Comparison of ENCODE assay signal across 13 cellular contexts in genomic region chr3:57971975-57972374, GRCh38. TPM values are rescaled to one million over a fixed set of nuclear protein-coding genes. Genes with fewer than 3 reads are reported as not detected.
DNase-seq lines count a peak whose midpoint lies in the region; ATAC-seq and TF ChIP-seq lines count a peak whose summit lies in the region.
"Had no signal": no experiment of that assay in that cellular context is flagged by ENCODE, and none has a peak within 500 bp of the region (broad histone marks: within the 10 kb centered on the region; RNA-seq: fewer than 3 reads in every experiment).

No MANE protein-coding gene starts in this region.

- H3K27me3 ChIP-seq in H9 (ENCODE audit: insufficient read depth, low read length) (no peaks in the 10 kb centered on the region), gastrocnemius medialis (no peaks in the 10 kb centered on the region), MM.1S (replicated peaks; ENCODE audit: insufficient read depth, low read length) (no peaks in the 10 kb centered on the region), A673 (replicated peaks; ENCODE audit: insufficient read depth, low read depth, low read length, poor library complexity) (no peaks in the 10 kb centered on the region)
- H3K27me3 ChIP-seq: pancreas had no signal

- H3K9me3 ChIP-seq in H9 (ENCODE audit: control insufficient read depth, low read depth, low read length) = no peaks in the 10 kb centered on the region
- no peaks in the 10 kb centered on the region for H3K9me3 ChIP-seq in T-helper 17 cell (ENCODE audit: control insufficient read depth, low read length, poor library complexity, severe bottlenecking)
- no peaks in the 10 kb centered on the region for H3K9me3 ChIP-seq in gastrocnemius medialis
- no peaks in the 10 kb centered on the region for H3K9me3 ChIP-seq in MM.1S (replicated peaks; ENCODE audit: insufficient read depth, low read length)
- H3K9me3 ChIP-seq in A673 (ENCODE audit: low read depth, low read length, poor library complexity, severe bottlenecking) = no peaks in the 10 kb centered on the region
- H3K9me3 ChIP-seq: pancreas had no signal

- no peak overlapping the region for H4K8ac ChIP-seq in H9 (replicated peaks; ENCODE audit: insufficient read length, low read depth, low read length)

- no peak overlapping the region for H2BK20ac ChIP-seq in H9 (ENCODE audit: low read depth, low read length, poor library complexity, severe bottlenecking)

- H3K4ac ChIP-seq in H9 (ENCODE audit: low read depth, low read length) = no peak overlapping the region

- H3K4me1 ChIP-seq in H9 (ENCODE audit: insufficient read depth, low read length) (no peaks in the 10 kb centered on the region; the same call in 1 of the 2 replicates), gastrocnemius medialis (peaks cover 0 to 2% of the 10 kb centered on the region in 2 donors), MM.1S (ENCODE audit: low read length) (no peaks in the 10 kb centered on the region), A673 (ENCODE audit: insufficient read depth, low read length, poor library complexity, severe bottlenecking) (no peaks in the 10 kb centered on the region)
- H3K4me1 ChIP-seq: pancreas had no signal

- TF ChIP-seq CTCF in H9 (conservative IDR thresholded peaks at IDR 0.05) (no peak), gastrocnemius medialis (IDR thresholded peaks at IDR 0.05 in 4 of 5, conservative IDR thresholded peaks at IDR 0.05 in 1 of 5) (no peak), MM.1S (IDR thresholded peaks at IDR 0.05; ENCODE audit: low read length) (no peak), A673 (conservative IDR thresholded peaks at IDR 0.05; ENCODE audit: low read depth, low read length) (no peak)

- no peaks in the 10 kb centered on the region for H4K20me1 ChIP-seq in H9 (ENCODE audit: control insufficient read depth, insufficient read depth, insufficient read length)
- H4K20me1 ChIP-seq in MM.1S (ENCODE audit: insufficient read depth, low read length) = no peaks in the 10 kb centered on the region

- H4K5ac ChIP-seq in H9 (ENCODE audit: insufficient read length, low read depth, low read length) = no peak overlapping the region

- H3F3A ChIP-seq in MM.1S (ENCODE audit: insufficient read depth, low read length) = no peaks in the 10 kb centered on the region

- in situ Hi-C loops in gastrocnemius medialis (cut with MboI; ENCODE audit: low sequenced_read_pairs in 4 of 4) = no loop called here

- POLR2A ChIA-PET in A673 (lab: Charles Lee; ENCODE audit: low non-redundant PET) = no interaction called here

- H3K56ac ChIP-seq in H9 (ENCODE audit: insufficient read length, low read depth, low read length) = no peak overlapping the region

- no peaks in the 10 kb centered on the region for H3K9me3 Mint-ChIP-seq in H9
- H3K9me3 Mint-ChIP-seq: brain had no signal

- no TSS peak for BruUV-seq in A673 (replicated peaks; lab: Mats Ljungman, UMichigan)

- H3K36me3 Mint-ChIP-seq in H9 (ENCODE audit: insufficient read depth in 1 of 3, low read depth in 3 of 3) (no peaks in the 10 kb centered on the region; a peak in 1 of 7 replicates), T-helper 17 cell (ENCODE audit: low read depth) (no peaks in the 10 kb centered on the region)
- H3K36me3 Mint-ChIP-seq: brain had no signal

- no peak overlapping the region for H2BK15ac ChIP-seq in H9 (ENCODE audit: low read depth, low read length)

- H3K9ac ChIP-seq in H9 (ENCODE audit: extremely low read depth, insufficient read length, low read length) (no peak overlapping the region), MM.1S (ENCODE audit: low read length) (no peak overlapping the region)

- no peak overlapping the region for H3K14ac ChIP-seq in H9 (ENCODE audit: insufficient read depth, low read length)

- H3K27ac Mint-ChIP-seq in H9 = peak overlapping the region in 2 of 3 experiments; percentile 36 to 41; a peak in 4 of 7 replicates
- H3K27ac Mint-ChIP-seq in T-helper 17 cell = peak overlapping the region; percentile 45

- H3K79me2 ChIP-seq in H9 (ENCODE audit: insufficient read depth, low read length) (no peaks in the 10 kb centered on the region), MM.1S (ENCODE audit: low read length) (no peaks in the 10 kb centered on the region)

- no peak for TF ChIP-seq POLR2A in gastrocnemius medialis (IDR thresholded peaks at IDR 0.05)

- H4K91ac ChIP-seq in H9 (ENCODE audit: insufficient read length, low read depth, low read length) = no peak overlapping the region

- no CpG with 5 or more reads among the region's 4 CpGs for WGBS in H9 (ENCODE audit: extremely low coverage, insufficient read length, low lambda C conversion rate)

- ATAC-seq in T-helper 17 cell (no peak), left ventricle myocardium superior (peak; percentile 36), gastrocnemius medialis (no peak), HG02571 (IDR thresholded peaks at IDR 0.05; ENCODE audit: unreplicated experiment) (no peak), HG02763 (IDR thresholded peaks at IDR 0.05; ENCODE audit: unreplicated experiment) (no peak)

- intact Hi-C loops in left ventricle myocardium superior (cut with micrococcal nuclease) = no loop called here
- intact Hi-C loops in gastrocnemius medialis (cut with DNase I; ENCODE audit: low total_unique reads) = no loop called here
- intact Hi-C loops in A673 (cut with micrococcal nuclease; ENCODE audit: unreplicated experiment) = no loop called here

- no peak overlapping the region for H2BK120ac ChIP-seq in H9 (ENCODE audit: low read depth, low read length, poor library complexity, severe bottlenecking)

- H3K27me3 Mint-ChIP-seq in H9 (ENCODE audit: low read depth) (no peaks in the 10 kb centered on the region), T-helper 17 cell (no peaks in the 10 kb centered on the region)
- H3K27me3 Mint-ChIP-seq: brain had no signal

- no peak overlapping the region for H3K18ac ChIP-seq in H9 (ENCODE audit: insufficient read length, low read depth, low read length)

- no peak overlapping the region; a peak in 1 of 5 replicates for H3K4me3 Mint-ChIP-seq in H9
- no peak overlapping the region for H3K4me3 Mint-ChIP-seq in T-helper 17 cell
- H3K4me3 Mint-ChIP-seq: brain had no signal

- H2AK5ac ChIP-seq in H9 (ENCODE audit: insufficient read length, low read length) = no peak overlapping the region

- H3T11ph ChIP-seq in H9 (ENCODE audit: low read length) = no peak overlapping the region

- H3K23ac ChIP-seq in H9 (ENCODE audit: insufficient read length, low read depth, low read length) = no peak overlapping the region

- no peaks in the 10 kb centered on the region for H3K79me1 ChIP-seq in H9 (ENCODE audit: insufficient read depth, low read depth, low read length, poor library complexity, severe bottlenecking)

- H2BK12ac ChIP-seq in H9 (ENCODE audit: insufficient read length, low read depth, low read length) = no peak overlapping the region

- H3K27ac ChIP-seq in H9 (ENCODE audit: insufficient read length, low read depth, low read length) (no peak overlapping the region), gastrocnemius medialis (peak overlapping the region in 3 of 4 donors; percentile 25 to 46 (median 44)), MM.1S (ENCODE audit: low read length) (no peak overlapping the region), A673 (ENCODE audit: low read depth, low read length, poor library complexity, severe bottlenecking) (no peak overlapping the region)
- H3K27ac ChIP-seq: pancreas had no signal

- H2AFZ ChIP-seq in H9 (ENCODE audit: low read length) (no peak overlapping the region), MM.1S (ENCODE audit: low read length) (no peak overlapping the region)

- H3K4me2 ChIP-seq in H9 (ENCODE audit: insufficient read depth, insufficient read length, low read length) = no peak overlapping the region
- H3K4me2 ChIP-seq in MM.1S (ENCODE audit: low read depth, low read length) = no peak overlapping the region

- CTCF ChIA-PET in A673 (lab: Charles Lee) = no interaction called here

- H3K4me1 Mint-ChIP-seq in H9 (peaks cover 24 to 29% of the 10 kb centered on the region in 2 experiments), T-helper 17 cell (peaks cover 13% of the 10 kb centered on the region)

- H3K9me2 ChIP-seq in MM.1S (replicated peaks; ENCODE audit: insufficient read depth, low read length) = no peaks in the 10 kb centered on the region

- DNase-seq in H9 (no peak), T-helper 17 cell (no peak), left ventricle myocardium superior (no peak), gastrocnemius medialis (no peak), MM.1S (no peak), A673 (ENCODE audit: low spot score) (no peak)
- DNase-seq: activated naive CD4-positive, alpha-beta T cell; EL; NCI-H1930; pancreas had no signal

- H3K4me3 ChIP-seq in gastrocnemius medialis (no peak overlapping the region), MM.1S (ENCODE audit: low read length) (no peak overlapping the region), A673 (ENCODE audit: low read depth, low read length, poor library complexity, severe bottlenecking) (no peak overlapping the region)
- H3K4me3 ChIP-seq: pancreas had no signal

- no peak overlapping the region for H2BK5ac ChIP-seq in H9 (ENCODE audit: insufficient read length, low read length)

- no peaks in the 10 kb centered on the region for H3K23me2 ChIP-seq in H9 (ENCODE audit: insufficient read length, low read depth, low read length, poor library complexity, severe bottlenecking)

- H3K36me3 ChIP-seq in gastrocnemius medialis = no peaks in the 10 kb centered on the region
- no peaks in the 10 kb centered on the region for H3K36me3 ChIP-seq in MM.1S (replicated peaks; ENCODE audit: insufficient read depth, low read length)
- no peaks in the 10 kb centered on the region for H3K36me3 ChIP-seq in A673 (ENCODE audit: insufficient read depth, low read length, poor library complexity, severe bottlenecking)
- H3K36me3 ChIP-seq: pancreas had no signal

RNA-seq across cellular contexts. Expression of gene FLNB, which starts 36.2 kb away (rescaled TPM):
- 75.8 and 83.4 TPM in 2 replicates for total RNA-seq in H9 (2021)
- total RNA-seq in T-helper 17 cell = 10 to 100 TPM; 41.1 to 42.5 TPM
- total RNA-seq in left ventricle myocardium superior = 33.7 TPM
- 10 to 100 TPM; 10.9 to 21.5 (median 12.0) TPM for total RNA-seq in gastrocnemius medialis
- total RNA-seq in A673 (2021) = 41.2 and 43.7 TPM in 2 replicates

Comparison
In these comparisons a context has a peak if more than half of its experiments do, and no peak if none do; other contexts are left out.
1. H3K27ac ChIP-seq: peak in gastrocnemius medialis (3 of 4); none in H9 (single experiment), MM.1S (single experiment) and A673 (single experiment).